34 cellular contexts compared by ENCODE assay signal in genomic region chrX:26253526-26253925, GRCh38. TPM values are rescaled to one million over a fixed set of nuclear protein-coding genes. Genes with fewer than 3 reads are reported as not detected.
"Had no signal": no experiment of that assay in that cellular context is flagged by ENCODE, and none has a peak within 500 bp of the region (broad histone marks: within the 10 kb centered on the region; RNA-seq: fewer than 3 reads in every experiment).

No MANE protein-coding gene starts in this region.

- H3K4me1 ChIP-seq: body of pancreas, colonic mucosa, esophagus muscularis mucosa, gastroesophageal sphincter, heart right ventricle had no signal

- H3K36me3 Mint-ChIP-seq: activated naive CD8-positive, alpha-beta T cell had no signal

- FAIRE-seq: endometrium had no signal

- H3K4me3 ChIP-seq: body of pancreas, cardiac muscle cell, colonic mucosa, esophagus muscularis mucosa, gastroesophageal sphincter, heart right ventricle had no signal

- H3K36me3 ChIP-seq: cardiac muscle cell, colonic mucosa, esophagus muscularis mucosa, gastroesophageal sphincter, heart right ventricle had no signal

- ATAC-seq: activated CD4-positive, alpha-beta T cell treated with anti-CD3 and anti-CD28 coated beads for 36 hours; activated T-cell treated with anti-CD3 and anti-CD28 coated beads, Interleukin-2, amount 50 U/mL, for 72 hours; body of pancreas; gastroesophageal sphincter; heart right ventricle had no signal

- H3K4me1 Mint-ChIP-seq: activated CD4-positive, alpha-beta memory T cell treated with anti-CD3 and anti-CD28 coated beads, Interleukin-2, amount 10 ng/mL, durations not matched to agents 7 days and 5 days; activated CD4-positive, alpha-beta T cell treated with anti-CD3 and anti-CD28 coated beads for 36 hours; activated CD4-positive, alpha-beta T cell treated with anti-CD3 and anti-CD28 coated beads, Interleukin-2, amount 10 ng/mL, durations not matched to agents 24 days and 14 days had no signal

- DNase-seq: activated CD4-positive, alpha-beta memory T cell treated with anti-CD3 and anti-CD28 coated beads, Interleukin-2, amount 10 ng/mL, durations not matched to agents 7 days and 5 days; activated CD4-positive, alpha-beta T cell treated with anti-CD3 and anti-CD28 coated beads for 36 hours; activated CD4-positive, alpha-beta T cell treated with anti-CD3 and anti-CD28 coated beads, Interleukin-2, amount 10 ng/mL, durations not matched to agents 24 days and 14 days; activated CD4-positive, alpha-beta T cell treated with anti-CD3 and anti-CD28 coated beads, Interleukin-2, amount 50 U/mL, for 4 hours; activated CD4-positive, CD25-positive, alpha-beta regulatory T cell; activated CD4-positive, CD25-positive, alpha-beta regulatory T cell treated with anti-CD3 and anti-CD28 coated beads, Interleukin-2, amount 50 U/mL, for 72 hours; activated CD8-positive, alpha-beta memory T cell treated with anti-CD3 and anti-CD28 coated beads, Interleukin-2, amount 50 U/mL, for 48 hours; activated effector memory CD4-positive, alpha-beta T cell treated with Interleukin-2 at 50 U/mL for 16 hours; activated gamma-delta T cell treated with Interleukin-2 at 50 U/mL for 16 hours; activated naive CD4-positive, alpha-beta T cell treated with anti-CD3 and anti-CD28 coated beads, Interleukin-2, amount 50 U/mL, for 16 hours; activated naive CD4-positive, alpha-beta T cell treated with Interleukin-2 at 50 U/mL for 16 hours; activated T-cell treated with anti-CD3 and anti-CD28 coated beads for 4 hours; activated T-cell treated with anti-CD3 and anti-CD28 coated beads, Interleukin-2, amount 50 U/mL, for 24 hours; activated T-cell treated with anti-CD3 and anti-CD28 coated beads, Interleukin-2, amount 50 U/mL, for 72 hours; amniotic stem cell; anterior cingulate cortex; body of pancreas; central memory CD4-positive, alpha-beta T cell; cerebellar nuclear complex; colonic mucosa; effector CD8-positive, alpha-beta T cell; foreskin melanocyte; heart right ventricle; T-helper 2 cell had no signal

- H3K27me3 ChIP-seq: body of pancreas, cardiac muscle cell, colonic mucosa, esophagus muscularis mucosa, gastroesophageal sphincter, heart right ventricle had no signal

- H3K27ac Mint-ChIP-seq: activated CD4-positive, alpha-beta memory T cell treated with anti-CD3 and anti-CD28 coated beads, Interleukin-2, amount 10 ng/mL, durations not matched to agents 7 days and 5 days; activated CD4-positive, alpha-beta T cell treated with anti-CD3 and anti-CD28 coated beads for 36 hours; activated CD4-positive, alpha-beta T cell treated with anti-CD3 and anti-CD28 coated beads, Interleukin-2, amount 10 ng/mL, durations not matched to agents 24 days and 14 days; activated naive CD8-positive, alpha-beta T cell; activated T-cell treated with anti-CD3 and anti-CD28 coated beads, Interleukin-2, amount 50 U/mL, for 24 hours; activated T-cell treated with anti-CD3 and anti-CD28 coated beads, Interleukin-2, amount 50 U/mL, for 72 hours had no signal

- H3K27ac ChIP-seq: body of pancreas, cardiac muscle cell, colonic mucosa, esophagus muscularis mucosa, gastroesophageal sphincter, heart right ventricle had no signal

- H3K4me3 Mint-ChIP-seq: activated CD4-positive, alpha-beta memory T cell treated with anti-CD3 and anti-CD28 coated beads, Interleukin-2, amount 10 ng/mL, durations not matched to agents 7 days and 5 days; activated CD4-positive, alpha-beta T cell treated with anti-CD3 and anti-CD28 coated beads for 36 hours; activated CD4-positive, alpha-beta T cell treated with anti-CD3 and anti-CD28 coated beads, Interleukin-2, amount 10 ng/mL, durations not matched to agents 24 days and 14 days; activated naive CD8-positive, alpha-beta T cell; activated T-cell treated with anti-CD3 and anti-CD28 coated beads, Interleukin-2, amount 50 U/mL, for 24 hours; activated T-cell treated with anti-CD3 and anti-CD28 coated beads, Interleukin-2, amount 50 U/mL, for 72 hours had no signal

- H3K9me3 Mint-ChIP-seq: activated CD4-positive, alpha-beta memory T cell treated with anti-CD3 and anti-CD28 coated beads, Interleukin-2, amount 10 ng/mL, durations not matched to agents 7 days and 5 days; activated CD4-positive, alpha-beta T cell treated with anti-CD3 and anti-CD28 coated beads, Interleukin-2, amount 10 ng/mL, durations not matched to agents 24 days and 14 days; activated T-cell treated with anti-CD3 and anti-CD28 coated beads, Interleukin-2, amount 50 U/mL, for 24 hours had no signal

- H3K27me3 Mint-ChIP-seq: activated CD4-positive, alpha-beta memory T cell treated with anti-CD3 and anti-CD28 coated beads, Interleukin-2, amount 10 ng/mL, durations not matched to agents 7 days and 5 days; activated CD4-positive, alpha-beta T cell treated with anti-CD3 and anti-CD28 coated beads for 36 hours; activated CD4-positive, alpha-beta T cell treated with anti-CD3 and anti-CD28 coated beads, Interleukin-2, amount 10 ng/mL, durations not matched to agents 24 days and 14 days; activated naive CD8-positive, alpha-beta T cell had no signal

RNA-seq across cellular contexts. Expression of gene MAGEB5, which starts 37.6 kb away (rescaled TPM):
- total RNA-seq: activated CD4-positive, alpha-beta memory T cell treated with anti-CD3 and anti-CD28 coated beads, Interleukin-2, amount 10 ng/mL, durations not matched to agents 7 days and 5 days; activated CD4-positive, alpha-beta T cell treated with anti-CD3 and anti-CD28 coated beads for 36 hours; activated CD4-positive, alpha-beta T cell treated with anti-CD3 and anti-CD28 coated beads, Interleukin-2, amount 10 ng/mL, durations not matched to agents 24 days and 14 days; activated T-cell treated with anti-CD3 and anti-CD28 coated beads, Interleukin-2, amount 50 U/mL, for 72 hours; body of pancreas; cardiac muscle cell; colonic mucosa; dermis microvascular lymphatic vessel endothelial cell; epithelial cell of proximal tubule; esophagus muscularis mucosa; gastroesophageal sphincter; glomerular endothelial cell; heart right ventricle; T-helper 1 cell treated with Interleukin-12 subunit alpha and Interleukin-12 subunit beta and Interleukin-4 antibody, amounts not matched to agents 30 ng/mL and 1 ng/mL, for 36 hours had no signal
- polyA plus RNA-seq: adipose tissue, cardiac muscle cell, heart right ventricle had no signal
